ENCODE assay signal across 8 cellular contexts in the genomic region with DNA sequence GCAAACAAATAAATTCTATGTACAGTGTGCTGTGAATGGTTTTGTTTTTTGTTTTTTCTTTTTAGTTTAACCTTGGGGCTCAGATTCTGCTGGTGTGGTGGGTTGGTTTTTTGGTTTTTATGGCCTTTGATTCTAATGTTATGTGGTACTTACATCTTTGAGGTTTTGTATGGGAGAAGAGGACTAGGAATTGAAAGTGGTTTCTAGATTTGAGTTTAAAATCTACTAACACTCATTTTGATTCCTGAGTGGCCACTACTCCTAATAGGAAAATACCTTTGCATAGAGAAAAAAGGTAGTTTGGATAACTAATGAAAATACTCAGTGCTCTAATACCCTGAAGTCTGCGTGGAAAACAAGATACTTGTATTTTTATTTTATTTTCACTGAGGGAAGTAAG.
DNase-seq lines count a peak whose midpoint lies in the region; ATAC-seq and TF ChIP-seq lines count a peak whose summit lies in the region.

No MANE protein-coding gene starts in this region.

- no peaks in the 10 kb centered on the region for H3K27me3 Mint-ChIP-seq in CD4-positive, alpha-beta T cell
- peaks cover 4% of the 10 kb centered on the region for H3K27me3 Mint-ChIP-seq in neural crest cell (ENCODE audit: low read depth)

- no peaks in the 10 kb centered on the region for H4K20me1 ChIP-seq in MM.1S (ENCODE audit: insufficient read depth, low read length)

- H3K4me1 Mint-ChIP-seq in CD4-positive, alpha-beta T cell (ENCODE audit: low read depth), result peaks cover 42% of the 10 kb centered on the region
- peaks cover 44% of the 10 kb centered on the region for H3K4me1 Mint-ChIP-seq in neural crest cell

- H3F3A ChIP-seq in MM.1S (ENCODE audit: insufficient read depth, low read length), result peaks cover 29% of the 10 kb centered on the region

- H3K4me1 ChIP-seq in MM.1S (ENCODE audit: low read length), result peaks cover 25% of the 10 kb centered on the region
- H3K4me1 ChIP-seq in duodenal mucosa (ENCODE audit: control insufficient read depth in 1 of 2, insufficient read depth in 2 of 2, low read length in 2 of 2), result peaks cover 12 to 22% of the 10 kb centered on the region in 2 donors

- H3K9me2 ChIP-seq in MM.1S (replicated peaks; ENCODE audit: insufficient read depth, low read length), result no peaks in the 10 kb centered on the region

- H3K36me3 ChIP-seq in MM.1S (replicated peaks; ENCODE audit: insufficient read depth, low read length) (no peaks in the 10 kb centered on the region), duodenal mucosa (ENCODE audit: control insufficient read depth in 1 of 2, insufficient read depth in 2 of 2, low read length in 2 of 2) (no peaks in the 10 kb centered on the region)

- peaks cover 19% of the 10 kb centered on the region for H3K36me3 Mint-ChIP-seq in CD4-positive, alpha-beta T cell (ENCODE audit: low read depth)
- peaks cover 11% of the 10 kb centered on the region for H3K36me3 Mint-ChIP-seq in neural crest cell (ENCODE audit: low read depth)

- intact Hi-C loops in CD4-positive, alpha-beta T cell (cut with DNase I, micrococcal nuclease), result loop anchor here (5.0 kb wide), 2 partner anchors 137 to 188 kb away; a partner anchor contains a TSS

- CTCF ChIA-PET in CD4-positive, alpha-beta T cell (lab: Charles Lee), result interaction anchor here (0.7 kb wide), 1 partner anchor 106 kb away, joined by 3 read pairs; no protein-coding TSS in a partner anchor

- peaks cover 21% of the 10 kb centered on the region for H3K79me2 ChIP-seq in MM.1S (ENCODE audit: low read length)

- no peak for DNase-seq in CD4-positive, alpha-beta T cell
- DNase-seq in MM.1S, result no peak
- DNase-seq in neural crest cell (ENCODE audit: low read depth, low spot score), result no peak
- no peak for DNase-seq in dedifferentiated amniotic fluid mesenchymal stem cell (ENCODE audit: extremely low spot score)
- no peak for DNase-seq in cerebellar cortex (ENCODE audit: low spot score)
- no peak for DNase-seq in germinal center (ENCODE audit: low spot score)

- H3K4me3 ChIP-seq in MM.1S (ENCODE audit: low read length) (peak overlapping the region; percentile 75), duodenal mucosa (ENCODE audit: low read depth in 1 of 2, low read length in 2 of 2) (peak overlapping the region; percentile 85 to 88)

- no peaks in the 10 kb centered on the region for H3K27me3 ChIP-seq in CD4-positive, alpha-beta T cell (ENCODE audit: control insufficient read depth, insufficient read depth, low read length)
- no peaks in the 10 kb centered on the region for H3K27me3 ChIP-seq in MM.1S (replicated peaks; ENCODE audit: insufficient read depth, low read length)
- H3K27me3 ChIP-seq in duodenal mucosa (ENCODE audit: control insufficient read depth in 1 of 2, insufficient read depth in 2 of 2, low read length in 2 of 2), result no peaks in the 10 kb centered on the region

- peak overlapping the region; percentile 56 for H3K4me2 ChIP-seq in MM.1S (ENCODE audit: low read depth, low read length)

- TF ChIP-seq CTCF in CD4-positive, alpha-beta T cell (IDR thresholded peaks at IDR 0.05), result no peak
- TF ChIP-seq CTCF in MM.1S (IDR thresholded peaks at IDR 0.05; ENCODE audit: low read length) (no peak), neural crest cell (conservative IDR thresholded peaks at IDR 0.05) (no peak)

- ATAC-seq in CD4-positive, alpha-beta T cell (ENCODE audit: poor library complexity), result no peak
- no peak for ATAC-seq in HG02642 (IDR thresholded peaks at IDR 0.05; ENCODE audit: poor library complexity, unreplicated experiment)

- H3K9me3 Mint-ChIP-seq in CD4-positive, alpha-beta T cell, result no peaks in the 10 kb centered on the region
- no peaks in the 10 kb centered on the region for H3K9me3 Mint-ChIP-seq in neural crest cell

- H3K27ac Mint-ChIP-seq in CD4-positive, alpha-beta T cell, result peak overlapping the region; percentile 100
- peak overlapping the region; percentile 95 for H3K27ac Mint-ChIP-seq in neural crest cell (ENCODE audit: unreplicated experiment)

- no peaks in the 10 kb centered on the region for H3K9me3 ChIP-seq in CD4-positive, alpha-beta T cell (ENCODE audit: control insufficient read depth, low read length)
- no peaks in the 10 kb centered on the region for H3K9me3 ChIP-seq in MM.1S (replicated peaks; ENCODE audit: insufficient read depth, low read length)
- no peaks in the 10 kb centered on the region for H3K9me3 ChIP-seq in duodenal mucosa (ENCODE audit: control insufficient read depth in 1 of 2, low read length in 2 of 2)

- H2AFZ ChIP-seq in MM.1S (ENCODE audit: low read length), result no peak overlapping the region

- peak overlapping the region; percentile 99 for H3K4me3 Mint-ChIP-seq in CD4-positive, alpha-beta T cell
- H3K4me3 Mint-ChIP-seq in neural crest cell, result peak overlapping the region; percentile 95

- no peak overlapping the region for H3K27ac ChIP-seq in CD4-positive, alpha-beta T cell (ENCODE audit: low read depth, low read length)
- no peak overlapping the region; the same call in 1 of the 2 replicates for H3K27ac ChIP-seq in MM.1S (ENCODE audit: low read length)
- no peak overlapping the region for H3K27ac ChIP-seq in duodenal mucosa (ENCODE audit: low read depth, low read length)

- POLR2A ChIA-PET in CD4-positive, alpha-beta T cell (lab: Charles Lee), result interaction anchor here (1.0 to 2.9 kb wide), 9 partner anchors 9 to 138 kb away, joined by 3 to 27 read pairs (median 12); a partner anchor contains a TSS

- H3K9ac ChIP-seq in MM.1S (ENCODE audit: low read length) (peak overlapping the region; percentile 100; the same call in 1 of the 2 replicates), duodenal mucosa (ENCODE audit: low read depth in 1 of 2, low read length in 2 of 2) (peak overlapping the region; percentile 7 to 90)
